Comparison of ENCODE assay signal across 8 cellular contexts in genomic region chrX:49079489-49080428, GRCh38. TPM values are rescaled to one million over a fixed set of nuclear protein-coding genes. Genes with fewer than 3 reads are reported as not detected.
DNase-seq lines count a peak whose midpoint lies in the region; ATAC-seq and TF ChIP-seq lines count a peak whose summit lies in the region.

Gene WDR45, minus strand, starts transcription at chrX:49079887. Its CDS starts 1,792 bp downstream, at chrX:49078095.

- H3K4me1 Mint-ChIP-seq in nephron, result peaks cover 8% of the 10 kb centered on the region

- peaks cover 27% of the 10 kb centered on the region for H3K9me3 ChIP-seq in HUES48 (ENCODE audit: control insufficient read depth, insufficient read depth, low read length)

- no peak for DNase-seq in BJ (ENCODE audit: low read depth)
- DNase-seq in RWPE1 (ENCODE audit: low spot score), result peak; percentile 74
- peak; percentile 66 for DNase-seq in activated effector memory CD4-positive, alpha-beta T cell treated with Interleukin-2 at 50 U/mL for 16 hours
- peak; percentile 68 for DNase-seq in fibroblast of pulmonary artery (ENCODE audit: low read depth)
- peak; percentile 72 for DNase-seq in stimulated activated naive CD8-positive, alpha-beta T cell treated with anti-CD3 and anti-CD28 coated beads, Interleukin-15, Interleukin-2, amounts not matched to agents 100 U/mL and 50 U/mL, for 24 hours

- peak within 1 kb of the TSS; percentile 94 to 97 (median 95) for H3K4me3 Mint-ChIP-seq in nephron

- POLR2A ChIA-PET in BJ (lab: Charles Lee), result interaction anchor here (0.5 kb wide), 1 partner anchor 40 kb away, joined by 3 read pairs; no protein-coding TSS in a partner anchor
- POLR2A ChIA-PET in RWPE1 (lab: Yijun Ruan, JAX; ENCODE audit: low non-redundant PET), result interaction anchor here (0.5 kb wide), 1 partner anchor 40 kb away, joined by 3 read pairs; no protein-coding TSS in a partner anchor

- peaks cover 6% of the 10 kb centered on the region for H3K36me3 Mint-ChIP-seq in nephron (ENCODE audit: low read depth)

- CTCF ChIA-PET in BJ (lab: Yijun Ruan, JAX), result no interaction called here
- CTCF ChIA-PET in RWPE1 (lab: Yijun Ruan, JAX), result interaction anchor here (0.6 kb wide), 1 partner anchor 47 kb away, joined by 4 read pairs; no protein-coding TSS in a partner anchor

- H3K27ac Mint-ChIP-seq in nephron, result peak within 1 kb of the TSS; percentile 96 to 97 (median 96)

- no peak for TF ChIP-seq CTCF in BJ (IDR thresholded peaks at IDR 0.05; ENCODE audit: insufficient read depth, low read depth, low read length)
- no peak for TF ChIP-seq CTCF in RWPE1 (conservative IDR thresholded peaks at IDR 0.05; ENCODE audit: low read depth)
- TF ChIP-seq CTCF in fibroblast of pulmonary artery (IDR thresholded peaks at IDR 0.05; ENCODE audit: low read length, missing control alignments), result no peak
- no peak for TF ChIP-seq CTCF in nephron (IDR thresholded peaks at IDR 0.05; ENCODE audit: unreplicated experiment in 3 of 3)

- peak within 1 kb of the TSS; percentile 69 for H3K9ac ChIP-seq in HUES48 (ENCODE audit: low read depth, low read length)

- peaks cover 6% of the 10 kb centered on the region for H3K36me3 ChIP-seq in BJ (ENCODE audit: control insufficient read depth, insufficient read depth, low read length)
- peaks cover 18% of the 10 kb centered on the region; the same call in 1 of the 2 replicates for H3K36me3 ChIP-seq in HUES48 (ENCODE audit: control insufficient read depth, insufficient read depth, low read length)

- H3K4me3 ChIP-seq in BJ (ENCODE audit: low read depth, low read length) (peak within 1 kb of the TSS; percentile 72), HUES48 (ENCODE audit: low read depth, low read length) (peak within 1 kb of the TSS; percentile 81), fibroblast of pulmonary artery (replicated peaks; ENCODE audit: low read depth, low read length) (peak within 1 kb of the TSS; percentile 71)

- peaks cover 12% of the 10 kb centered on the region for H3K9me3 Mint-ChIP-seq in nephron

- H3K4me1 ChIP-seq in HUES48 (ENCODE audit: control insufficient read depth, insufficient read depth, low read length), result no peaks in the 10 kb centered on the region

- H3K27me3 ChIP-seq in BJ (ENCODE audit: control insufficient read depth, insufficient read depth, low read length) (no peaks in the 10 kb centered on the region), HUES48 (ENCODE audit: control insufficient read depth, insufficient read depth, low read length) (no peaks in the 10 kb centered on the region)

- H3K27ac ChIP-seq in HUES48 (ENCODE audit: low read depth, low read length), result peak within 1 kb of the TSS; percentile 86
- peak within 1 kb of the TSS; percentile 87 for H3K27ac ChIP-seq in RWPE1

- ATAC-seq in GM19328 (IDR thresholded peaks at IDR 0.05; ENCODE audit: unreplicated experiment), result peak; percentile 55
- peak; percentile 83 for ATAC-seq in stimulated activated naive CD8-positive, alpha-beta T cell treated with anti-CD3 and anti-CD28 coated beads, Interleukin-15, Interleukin-2, amounts not matched to agents 100 U/mL and 50 U/mL, for 24 hours

- peaks cover 4% of the 10 kb centered on the region for H3K27me3 Mint-ChIP-seq in nephron (ENCODE audit: low read depth)

RNA-seq across cellular contexts. Expression of gene WDR45, which starts in this region (rescaled TPM):
- 107 and 165 TPM in 2 replicates for polyA plus RNA-seq in BJ (2011; rRNA removed)
- 68.5 and 116 TPM in 2 replicates for polyA minus RNA-seq in BJ (2011; rRNA and poly(A)+ RNA removed)
